8 cellular contexts compared by ENCODE assay signal in genomic region chr17:36949461-36949927, GRCh38. TPM values are rescaled to one million over a fixed set of nuclear protein-coding genes. Genes with fewer than 3 reads are reported as not detected.
DNase-seq lines count a peak whose midpoint lies in the region; ATAC-seq, FAIRE-seq and TF ChIP-seq lines count a peak whose summit lies in the region.

No MANE protein-coding gene starts in this region.

- peaks cover 45% of the 10 kb centered on the region for H3K79me2 ChIP-seq in astrocyte (ENCODE audit: insufficient read depth, low read length)

- peak overlapping the region; percentile 93 for H3K4me2 ChIP-seq in astrocyte (ENCODE audit: low read length)

- H3K27ac ChIP-seq in C4-2B (peak overlapping the region; percentile 93), astrocyte (ENCODE audit: low read depth, low read length) (peak overlapping the region; percentile 79), subcutaneous abdominal adipose tissue (ENCODE audit: low read depth, low read length) (peak overlapping the region; percentile 80)

- H3K36me3 ChIP-seq in astrocyte (ENCODE audit: insufficient read depth, low read length) (peaks cover 23% of the 10 kb centered on the region), kidney epithelial cell (ENCODE audit: control insufficient read depth, insufficient read depth, low read length) (no peaks in the 10 kb centered on the region), subcutaneous abdominal adipose tissue (ENCODE audit: control insufficient read depth in 5 of 5, insufficient read depth in 5 of 5, low read length in 5 of 5) (peaks cover 16 to 33% (median 22%) of the 10 kb centered on the region in 5 donors)

- no peak for TF ChIP-seq CTCF in C4-2B (conservative IDR thresholded peaks at IDR 0.05)
- no peak for TF ChIP-seq CTCF in astrocyte (IDR thresholded peaks at IDR 0.05; ENCODE audit: insufficient read depth, low read depth, low read length)
- TF ChIP-seq CTCF in kidney epithelial cell (IDR thresholded peaks at IDR 0.05; ENCODE audit: insufficient read depth, low read length, poor library complexity, severe bottlenecking) = no peak

- peaks cover 34% of the 10 kb centered on the region for H3K27me3 Mint-ChIP-seq in astrocyte (ENCODE audit: low read depth, unreplicated experiment)

- ATAC-seq in HG03025 (IDR thresholded peaks at IDR 0.05; ENCODE audit: low FRiP score, unreplicated experiment) (peak; percentile 18), HG03442 (IDR thresholded peaks at IDR 0.05; ENCODE audit: unreplicated experiment) (no peak), HG03097 (IDR thresholded peaks at IDR 0.05; ENCODE audit: low FRiP score, unreplicated experiment) (no peak)

- H3K36me3 Mint-ChIP-seq in astrocyte (ENCODE audit: low read depth, unreplicated experiment) = peaks cover 19% of the 10 kb centered on the region

- DNase-seq in astrocyte (ENCODE audit: low read depth) (peak; percentile 23), kidney epithelial cell (ENCODE audit: low read depth) (no peak), GM19239 (ENCODE audit: insufficient read length, low spot score) (no peak)

- peaks cover 40% of the 10 kb centered on the region for H4K20me1 ChIP-seq in astrocyte (ENCODE audit: insufficient read depth, low read length)

- H3K9me3 ChIP-seq in astrocyte (ENCODE audit: insufficient read depth, low read depth, low read length) = no peaks in the 10 kb centered on the region
- no peaks in the 10 kb centered on the region for H3K9me3 ChIP-seq in subcutaneous abdominal adipose tissue (ENCODE audit: control insufficient read depth in 5 of 5, low read length in 5 of 5)

- H3K27ac Mint-ChIP-seq in astrocyte (ENCODE audit: unreplicated experiment) = peak overlapping the region; percentile 94

- peaks cover 3% of the 10 kb centered on the region for H3K9me3 Mint-ChIP-seq in astrocyte (ENCODE audit: unreplicated experiment)

- H2AFZ ChIP-seq in astrocyte (ENCODE audit: low read depth, low read length) = peak overlapping the region; percentile 90

- peak overlapping the region; percentile 90 for H3K4me3 ChIP-seq in astrocyte (ENCODE audit: insufficient read depth, low read depth, low read length)
- H3K4me3 ChIP-seq in kidney epithelial cell (ENCODE audit: low read depth, low read length) = peak overlapping the region; percentile 85
- H3K4me3 ChIP-seq in subcutaneous abdominal adipose tissue (ENCODE audit: low read depth in 1 of 5, low read length in 5 of 5) = peak overlapping the region; percentile 73 to 90 (median 88)

- no peak for FAIRE-seq in astrocyte (lab: Jason Lieb, UNC)
- no peak for FAIRE-seq in GM19239 (lab: Jason Lieb, UNC)

- H3K4me1 Mint-ChIP-seq in astrocyte (ENCODE audit: low read depth, unreplicated experiment) = peaks cover 23% of the 10 kb centered on the region

- peak overlapping the region; percentile 89 for H3K9ac ChIP-seq in astrocyte (ENCODE audit: low read length)
- peak overlapping the region; percentile 32 to 96 (median 87) for H3K9ac ChIP-seq in subcutaneous abdominal adipose tissue (ENCODE audit: low read length in 5 of 5)

- peaks cover 37% of the 10 kb centered on the region for H3K27me3 ChIP-seq in astrocyte (ENCODE audit: insufficient read depth, low read length)
- H3K27me3 ChIP-seq in kidney epithelial cell (ENCODE audit: control insufficient read depth, insufficient read depth, low read length) = peaks cover 2% of the 10 kb centered on the region
- peaks cover 28 to 30% (median 29%) of the 10 kb centered on the region in 5 donors for H3K27me3 ChIP-seq in subcutaneous abdominal adipose tissue (ENCODE audit: control insufficient read depth in 5 of 5, insufficient read depth in 4 of 5, low read length in 5 of 5)

- peaks cover 17% of the 10 kb centered on the region for H3K4me1 ChIP-seq in astrocyte (ENCODE audit: insufficient read depth, low read length)
- peaks cover 4 to 23% (median 20%) of the 10 kb centered on the region in 5 donors for H3K4me1 ChIP-seq in subcutaneous abdominal adipose tissue (ENCODE audit: control insufficient read depth in 5 of 5, insufficient read depth in 5 of 5, low read length in 5 of 5)

- peak overlapping the region; percentile 97 for H3K4me3 Mint-ChIP-seq in astrocyte (ENCODE audit: unreplicated experiment)

RNA-seq across cellular contexts. Expression of gene AATF, which starts 0.7 kb away (rescaled TPM):
- 47.1 and 49.1 TPM in 2 replicates for total RNA-seq in astrocyte
- total RNA-seq in kidney epithelial cell = 43.4 and 54.5 TPM in 2 replicates

RNA-seq across cellular contexts. Expression of gene LHX1, which starts 12.2 kb away (rescaled TPM):
- total RNA-seq in astrocyte = 10.8 and 11.8 TPM in 2 replicates
- 39.2 and 44.3 TPM in 2 replicates for total RNA-seq in kidney epithelial cell
